ENCODE assay signal across 8 cellular contexts in genomic region chr1:168375901-168376300, GRCh38.
"Had no signal": no experiment of that assay in that cellular context is flagged by ENCODE, and none has a peak within 500 bp of the region (broad histone marks: within the 10 kb centered on the region; RNA-seq: fewer than 3 reads in every experiment).

No MANE protein-coding gene starts in this region.

- H3K36me3 Mint-ChIP-seq: IgD-negative memory B cell had no signal

- DNase-seq: H9, HCEC 1CT, KG1 had no signal

- H3K4me2 ChIP-seq: GM23338 had no signal

- H3K4me1 Mint-ChIP-seq: GM23338, IgD-negative memory B cell had no signal

- H2AFZ ChIP-seq: GM23338 had no signal

- ATAC-seq: GM23338 had no signal

- H3K4me3 ChIP-seq: GM23338 had no signal

- H3K4me3 Mint-ChIP-seq: GM23338, H9, IgD-negative memory B cell had no signal

- H3K27ac Mint-ChIP-seq: IgD-negative memory B cell had no signal

- FAIRE-seq: H1, H54, HTR-8/SVneo had no signal
